In the genomic region with DNA sequence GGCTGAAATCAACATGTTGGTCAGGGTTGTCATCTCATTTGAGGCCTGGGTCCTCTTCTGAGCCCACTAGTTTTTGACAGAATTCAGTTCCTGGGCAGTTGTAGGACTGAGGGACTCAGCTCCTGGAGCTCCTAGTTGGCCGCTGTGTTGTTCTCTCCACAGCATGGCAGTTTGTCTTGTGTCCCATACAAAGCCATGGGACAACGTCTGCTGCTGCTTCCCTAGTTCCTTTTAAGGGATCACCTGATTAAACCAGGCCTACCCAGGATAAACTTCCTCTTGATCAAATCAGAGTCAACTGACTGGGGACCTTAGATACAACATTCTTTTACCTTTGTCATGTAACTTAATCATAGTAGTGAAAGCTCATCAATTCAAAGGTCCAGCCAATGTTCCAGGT, we compare ENCODE assay signal across 16 cellular contexts.
DNase-seq lines count a peak whose midpoint lies in the region; ATAC-seq, FAIRE-seq and TF ChIP-seq lines count a peak whose summit lies in the region.
"Had no signal": no experiment of that assay in that cellular context is flagged by ENCODE, and none has a peak within 500 bp of the region (broad histone marks: within the 10 kb centered on the region; RNA-seq: fewer than 3 reads in every experiment).

No MANE protein-coding gene starts in this region.

- CTCF ChIA-PET in Panc1 (lab: Charles Lee), result no interaction called here
- CTCF ChIA-PET in activated CD4-positive, alpha-beta memory T cell treated with anti-CD3 and anti-CD28 coated beads for 36 hours (lab: Charles Lee), result interaction anchor here (0.8 to 1.0 kb wide), 3 partner anchors 11 to 15 kb away, joined by 3 to 4 read pairs (median 3); no protein-coding TSS in a partner anchor

- TF ChIP-seq CTCF in Panc1 (IDR thresholded peaks at IDR 0.05) (no peak), right atrium auricular region (IDR thresholded peaks at IDR 0.05) (no peak)

- H3K36me3 Mint-ChIP-seq in activated CD4-positive, alpha-beta memory T cell treated with anti-CD3 and anti-CD28 coated beads for 36 hours, result no peaks in the 10 kb centered on the region

- no peak overlapping the region for H3K27ac Mint-ChIP-seq in activated CD4-positive, alpha-beta memory T cell treated with anti-CD3 and anti-CD28 coated beads for 36 hours

- no peak for DNase-seq in HTR-8/SVneo (ENCODE audit: insufficient read length, low spot score)
- no peak for DNase-seq in Panc1 (ENCODE audit: low read depth, low spot score)
- peak; percentile 27 for DNase-seq in left lobe of liver (ENCODE audit: low spot score)
- no peak for DNase-seq in activated CD4-positive, alpha-beta T cell treated with anti-CD3 and anti-CD28 coated beads for 48 hours
- no peak for DNase-seq in right atrium auricular region (ENCODE audit: low spot score)
- DNase-seq in activated CD4-positive, alpha-beta memory T cell treated with anti-CD3 and anti-CD28 coated beads for 36 hours, result no peak
- DNase-seq: GOT3, NCI-H187, NCI-H226, NCI-H524 treated with DMSO at 0.1 percent for 48 hours, SW 1271 had no signal

- H3K27me3 ChIP-seq in BLaER1, result no peaks in the 10 kb centered on the region
- H3K27me3 ChIP-seq in Panc1 (ENCODE audit: control insufficient read depth, insufficient read depth, low read length), result no peaks in the 10 kb centered on the region
- no peaks in the 10 kb centered on the region for H3K27me3 ChIP-seq in right atrium auricular region

- H4K20me1 ChIP-seq in BLaER1, result no peaks in the 10 kb centered on the region

- H3K4me1 ChIP-seq in BLaER1, result peaks cover 79% of the 10 kb centered on the region
- H3K4me1 ChIP-seq in Panc1 (ENCODE audit: control insufficient read depth, insufficient read depth, low read length), result peaks cover 44% of the 10 kb centered on the region
- H3K4me1 ChIP-seq in right atrium auricular region, result peaks cover 0 to 19% of the 10 kb centered on the region in 2 donors

- H3K27me3 Mint-ChIP-seq in activated CD4-positive, alpha-beta memory T cell treated with anti-CD3 and anti-CD28 coated beads for 36 hours, result no peaks in the 10 kb centered on the region

- BruUV-seq in Panc1 (replicated peaks; lab: Mats Ljungman, UMichigan), result no TSS peak

- FAIRE-seq in HTR-8/SVneo (lab: Jason Lieb, UNC), result peak; percentile 31
- FAIRE-seq: A204.1 had no signal

- H3K4me2 ChIP-seq in BLaER1, result peak overlapping the region; percentile 38

- H3K36me3 ChIP-seq in BLaER1 (no peaks in the 10 kb centered on the region), Panc1 (ENCODE audit: control insufficient read depth, insufficient read depth, low read length) (no peaks in the 10 kb centered on the region), right atrium auricular region (no peaks in the 10 kb centered on the region)

- H3K9ac ChIP-seq in BLaER1, result no peak overlapping the region

- POLR2A ChIA-PET in Panc1 (lab: Charles Lee), result interaction anchor here (0.6 kb wide), 1 partner anchor 10 kb away, joined by 8 read pairs; no protein-coding TSS in a partner anchor
- POLR2A ChIA-PET in activated CD4-positive, alpha-beta memory T cell treated with anti-CD3 and anti-CD28 coated beads for 36 hours (lab: Charles Lee), result no interaction called here

- peak overlapping the region; percentile 47 for H3K27ac ChIP-seq in BLaER1
- peak overlapping the region; percentile 89 for H3K27ac ChIP-seq in Panc1 (ENCODE audit: low read length)
- H3K27ac ChIP-seq in right atrium auricular region, result no peak overlapping the region
- H3K27ac ChIP-seq: C4-2B had no signal

- no peaks in the 10 kb centered on the region for H3K9me3 ChIP-seq in BLaER1
- no peaks in the 10 kb centered on the region for H3K9me3 ChIP-seq in Panc1 (ENCODE audit: control insufficient read depth, insufficient read depth, low read depth, low read length)
- no peaks in the 10 kb centered on the region for H3K9me3 ChIP-seq in right atrium auricular region
- H3K9me3 ChIP-seq: Caco-2 had no signal

- H3K4me1 Mint-ChIP-seq in activated CD4-positive, alpha-beta memory T cell treated with anti-CD3 and anti-CD28 coated beads for 36 hours (ENCODE audit: low read depth), result peaks cover 42% of the 10 kb centered on the region

- H3K4me3 Mint-ChIP-seq in activated CD4-positive, alpha-beta memory T cell treated with anti-CD3 and anti-CD28 coated beads for 36 hours, result no peak overlapping the region

- no peaks in the 10 kb centered on the region for H3K9me3 Mint-ChIP-seq in activated CD4-positive, alpha-beta memory T cell treated with anti-CD3 and anti-CD28 coated beads for 36 hours

- intact Hi-C loops in Panc1 (cut with micrococcal nuclease; ENCODE audit: unreplicated experiment), result no loop called here
- intact Hi-C loops in activated CD4-positive, alpha-beta memory T cell treated with anti-CD3 and anti-CD28 coated beads for 36 hours (cut with micrococcal nuclease), result loop anchor here (5.0 kb wide), 1 partner anchor 37 kb away; no protein-coding TSS in a partner anchor

- no peak for ATAC-seq in Panc1
- ATAC-seq in left lobe of liver, result no peak
- no peak for ATAC-seq in HG02973 (IDR thresholded peaks at IDR 0.05; ENCODE audit: unreplicated experiment)

- in situ Hi-C loops in Panc1 (cut with HindIII; ENCODE audit: low pct_unique_long_range_greater_than_20kb, low sequenced_read_pairs), result no loop called here

- H3K4me3 ChIP-seq in BLaER1, result no peak overlapping the region
- no peak overlapping the region for H3K4me3 ChIP-seq in Panc1 (ENCODE audit: low read depth in 2 of 2, low read length in 2 of 2)
- H3K4me3 ChIP-seq in right atrium auricular region, result no peak overlapping the region

Comparison
In these comparisons a context has a peak if more than half of its experiments do, and no peak if none do; other contexts are left out.
1. H3K27ac ChIP-seq: peak in BLaER1 (single experiment) and Panc1 (single experiment); none in right atrium auricular region (0 of 2).